8 cellular contexts compared by ENCODE assay signal in the genomic region with DNA sequence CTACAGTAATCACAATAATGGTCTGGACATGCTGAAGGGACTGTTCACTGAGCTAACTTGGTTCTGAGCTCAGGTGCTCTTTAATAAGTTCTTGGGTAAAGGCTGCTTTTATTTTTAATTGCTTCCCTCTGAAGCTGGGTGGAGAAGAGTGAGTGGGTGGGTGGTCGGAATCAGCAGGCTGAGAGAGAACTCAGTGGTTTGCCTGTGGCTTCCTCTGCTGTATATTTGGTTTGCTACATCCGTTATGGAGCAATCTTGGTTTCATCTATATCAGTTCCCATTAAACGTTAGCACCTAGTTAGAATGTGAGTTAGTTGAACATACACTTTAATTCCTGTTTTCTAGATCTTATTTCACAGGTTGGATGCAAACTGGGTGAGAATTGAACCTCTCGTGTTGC. TPM values are rescaled to one million over a fixed set of nuclear protein-coding genes. Genes with fewer than 3 reads are reported as not detected.
DNase-seq lines count a peak whose midpoint lies in the region; ATAC-seq lines count a peak whose summit lies in the region.

No MANE protein-coding gene starts in this region.

- no peak overlapping the region for H2AFZ ChIP-seq in neuronal stem cell (ENCODE audit: low read length)

- H3K36me3 Mint-ChIP-seq in activated CD4-positive, alpha-beta memory T cell treated with anti-CD3 and anti-CD28 coated beads, Interleukin-2, amount 10 ng/mL, durations not matched to agents 7 days and 5 days (ENCODE audit: low read depth), result peaks cover 70% of the 10 kb centered on the region
- H3K36me3 Mint-ChIP-seq in naive thymus-derived CD4-positive, alpha-beta T cell, result peaks cover 4 to 51% (median 14%) of the 10 kb centered on the region in 5 donors

- H2AK5ac ChIP-seq in neuronal stem cell (ENCODE audit: low read depth, low read length) (no peak overlapping the region), mesendoderm (ENCODE audit: low read length) (no peak overlapping the region)

- POLR2A ChIA-PET in activated CD4-positive, alpha-beta memory T cell treated with anti-CD3 and anti-CD28 coated beads, Interleukin-2, amount 10 ng/mL, durations not matched to agents 7 days and 5 days (lab: Charles Lee), result interaction anchor here (1.0 to 4.3 kb wide), 13 partner anchors 8 to 198 kb away, joined by 3 to 31 read pairs (median 4); partner anchors contain the start of genes CNIH4, DEGS1 and WDR26
- POLR2A ChIA-PET in naive thymus-derived CD4-positive, alpha-beta T cell (lab: Charles Lee), result interaction anchor here (1.2 to 1.5 kb wide), 4 partner anchors 10 to 51 kb away, joined by 3 to 5 read pairs (median 4); partner anchors contain the start of gene CNIH4

- intact Hi-C loops in naive thymus-derived CD4-positive, alpha-beta T cell (cut with micrococcal nuclease), result loop anchor here (1.0 to 5.0 kb wide), 5 partner anchors 15 to 77 kb away; partner anchors contain the start of gene CNIH4 (in 1 of the 2)

- no peak overlapping the region for H2BK12ac ChIP-seq in neuronal stem cell (ENCODE audit: low read length)

- H3K27me3 Mint-ChIP-seq in activated CD4-positive, alpha-beta memory T cell treated with anti-CD3 and anti-CD28 coated beads, Interleukin-2, amount 10 ng/mL, durations not matched to agents 7 days and 5 days, result no peaks in the 10 kb centered on the region
- no peaks in the 10 kb centered on the region for H3K27me3 Mint-ChIP-seq in naive thymus-derived CD4-positive, alpha-beta T cell

- H3K9ac ChIP-seq in neuronal stem cell (ENCODE audit: low read depth, low read length, poor library complexity), result no peak overlapping the region
- H3K9ac ChIP-seq in mesendoderm (ENCODE audit: low read length), result no peak overlapping the region

- H3K4me2 ChIP-seq in neuronal stem cell (ENCODE audit: insufficient read depth, low read length, poor library complexity, severe bottlenecking) (no peak overlapping the region), mesendoderm (ENCODE audit: low read length) (no peak overlapping the region)

- H3K14ac ChIP-seq in neuronal stem cell (ENCODE audit: low read length), result no peak overlapping the region

- H2BK5ac ChIP-seq in neuronal stem cell (ENCODE audit: low read length), result no peak overlapping the region
- H2BK5ac ChIP-seq in mesendoderm (ENCODE audit: low read length), result no peak overlapping the region

- H3K79me2 ChIP-seq in mesendoderm (ENCODE audit: control insufficient read depth, insufficient read depth, low read length), result no peaks in the 10 kb centered on the region

- H3K23ac ChIP-seq in neuronal stem cell (ENCODE audit: low read depth, low read length, poor library complexity) (no peak overlapping the region), mesendoderm (ENCODE audit: low read length) (no peak overlapping the region)

- H3K79me1 ChIP-seq in neuronal stem cell (ENCODE audit: low read depth, low read length) (no peaks in the 10 kb centered on the region), mesendoderm (ENCODE audit: low read length) (no peaks in the 10 kb centered on the region)

- no peaks in the 10 kb centered on the region for H3K9me3 ChIP-seq in naive thymus-derived CD4-positive, alpha-beta T cell (ENCODE audit: control insufficient read depth in 2 of 3, low read length in 3 of 3)
- no peaks in the 10 kb centered on the region for H3K9me3 ChIP-seq in neuronal stem cell (replicated peaks in 1 of 2; ENCODE audit: control insufficient read depth in 2 of 2, insufficient read depth in 1 of 2, low read depth in 1 of 2, low read length in 2 of 2)

- H3K56ac ChIP-seq in mesendoderm (ENCODE audit: low read length), result no peak overlapping the region

- WGBS in neuronal stem cell (ENCODE audit: extremely low coverage in 2 of 2, insufficient read length in 2 of 2, insufficient replicate concordance in 1 of 2), 2 donors, result no CpG with 5 or more reads among the region's 4 CpGs
- no CpG with 5 or more reads among the region's 4 CpGs for WGBS in mesendoderm (ENCODE audit: extremely low coverage, insufficient coverage, low lambda C conversion rate)

- H3K4me3 Mint-ChIP-seq in activated CD4-positive, alpha-beta memory T cell treated with anti-CD3 and anti-CD28 coated beads, Interleukin-2, amount 10 ng/mL, durations not matched to agents 7 days and 5 days, result peak overlapping the region; percentile 37
- H3K4me3 Mint-ChIP-seq in naive thymus-derived CD4-positive, alpha-beta T cell, result peak overlapping the region; percentile 76 to 91 (median 80)

- CTCF ChIA-PET in activated CD4-positive, alpha-beta memory T cell treated with anti-CD3 and anti-CD28 coated beads, Interleukin-2, amount 10 ng/mL, durations not matched to agents 7 days and 5 days (lab: Charles Lee), result interaction anchor here (1.0 to 2.2 kb wide), 6 partner anchors 14 to 264 kb away, joined by 4 to 7 read pairs (median 5); partner anchors contain the start of gene CNIH4
- CTCF ChIA-PET in naive thymus-derived CD4-positive, alpha-beta T cell (lab: Charles Lee), result interaction anchor here (0.9 to 1.5 kb wide), 2 partner anchors 22 to 46 kb away, joined by 3 to 9 read pairs; no protein-coding TSS in a partner anchor

- no peak overlapping the region for H4K91ac ChIP-seq in neuronal stem cell (ENCODE audit: low read depth, low read length, poor library complexity)

- peak; percentile 62 for ATAC-seq in HG03354 (IDR thresholded peaks at IDR 0.05; ENCODE audit: poor library complexity, severe bottlenecking, unreplicated experiment)
- ATAC-seq in naive thymus-derived CD4-positive, alpha-beta T cell, result peak; percentile 89

- H4K8ac ChIP-seq in neuronal stem cell (ENCODE audit: low read depth, low read length) (no peak overlapping the region), mesendoderm (ENCODE audit: low read depth, low read length) (no peak overlapping the region)

- H2BK15ac ChIP-seq in neuronal stem cell (ENCODE audit: low read length) (no peak overlapping the region), mesendoderm (replicated peaks; ENCODE audit: low read depth) (no peak overlapping the region)

- H3K4me1 Mint-ChIP-seq in activated CD4-positive, alpha-beta memory T cell treated with anti-CD3 and anti-CD28 coated beads, Interleukin-2, amount 10 ng/mL, durations not matched to agents 7 days and 5 days, result peaks cover 81% of the 10 kb centered on the region
- peaks cover 67 to 93% (median 85%) of the 10 kb centered on the region in 7 donors for H3K4me1 Mint-ChIP-seq in naive thymus-derived CD4-positive, alpha-beta T cell

- H4K5ac ChIP-seq in mesendoderm (ENCODE audit: low read length), result no peak overlapping the region

- H3K27ac Mint-ChIP-seq in activated CD4-positive, alpha-beta memory T cell treated with anti-CD3 and anti-CD28 coated beads, Interleukin-2, amount 10 ng/mL, durations not matched to agents 7 days and 5 days, result peak overlapping the region; percentile 88
- H3K27ac Mint-ChIP-seq in naive thymus-derived CD4-positive, alpha-beta T cell, result peak overlapping the region; percentile 58 to 90 (median 84)

- H3K27ac ChIP-seq in naive thymus-derived CD4-positive, alpha-beta T cell (ENCODE audit: low read depth, low read length), result peak overlapping the region; percentile 54
- no peak overlapping the region for H3K27ac ChIP-seq in neuronal stem cell (replicated peaks; ENCODE audit: low read length)
- no peak overlapping the region for H3K27ac ChIP-seq in mesendoderm (ENCODE audit: low read depth, low read length)

- DNase-seq in activated gamma-delta T cell treated with Interleukin-2 at 50 U/mL for 16 hours (peak; percentile 41), activated gamma-delta T cell (lab: John Stamatoyannopoulos, UW) (no peak), NCI-H1105 treated with DMSO at 0.1 percent for 48 hours (lab: John Stamatoyannopoulos, UW) (no peak), neuronal stem cell (ENCODE audit: low spot score) (no peak), mesendoderm (no peak)
- DNase-seq in activated CD4-positive, alpha-beta memory T cell treated with anti-CD3 and anti-CD28 coated beads, Interleukin-2, amount 10 ng/mL, durations not matched to agents 7 days and 5 days, result peak; percentile 70
- DNase-seq in naive thymus-derived CD4-positive, alpha-beta T cell, result peak in 8 of 9 donors; percentile 25 to 60 (median 42)

- H3K36me3 ChIP-seq in naive thymus-derived CD4-positive, alpha-beta T cell (ENCODE audit: control insufficient read depth in 2 of 3, insufficient read depth in 3 of 3, low read length in 3 of 3), result peaks cover 0 to 3% (median 0%) of the 10 kb centered on the region in 3 experiments
- H3K36me3 ChIP-seq in neuronal stem cell (replicated peaks in 1 of 2; ENCODE audit: control insufficient read depth in 2 of 2, insufficient read depth in 2 of 2, low read length in 2 of 2) (peaks cover 15 to 67% of the 10 kb centered on the region in 2 donors), mesendoderm (ENCODE audit: control insufficient read depth, insufficient read depth, low read length) (peaks cover 4% of the 10 kb centered on the region)

- no peak overlapping the region for H3K18ac ChIP-seq in neuronal stem cell (ENCODE audit: low read length)
- no peak overlapping the region for H3K18ac ChIP-seq in mesendoderm (ENCODE audit: low read length)

- H2BK120ac ChIP-seq in neuronal stem cell (ENCODE audit: low read depth, low read length) (no peak overlapping the region), mesendoderm (ENCODE audit: low read depth, low read length) (no peak overlapping the region)

- peak overlapping the region; percentile 6 for H3K4me3 ChIP-seq in naive thymus-derived CD4-positive, alpha-beta T cell (ENCODE audit: low read length)
- H3K4me3 ChIP-seq in neuronal stem cell (ENCODE audit: low read length in 2 of 2), result no peak overlapping the region
- no peak overlapping the region for H3K4me3 ChIP-seq in mesendoderm (ENCODE audit: low read length)

- H3K4me1 ChIP-seq in naive thymus-derived CD4-positive, alpha-beta T cell (ENCODE audit: control insufficient read depth in 2 of 2, insufficient read depth in 2 of 2, low read length in 2 of 2), result peaks cover 75 to 76% of the 10 kb centered on the region in 2 donors
- no peaks in the 10 kb centered on the region for H3K4me1 ChIP-seq in neuronal stem cell (ENCODE audit: control insufficient read depth in 2 of 2, insufficient read depth in 1 of 2, low read depth in 1 of 2, low read length in 2 of 2)
- no peaks in the 10 kb centered on the region for H3K4me1 ChIP-seq in mesendoderm (ENCODE audit: control insufficient read depth, low read depth, low read length)

- H3K27me3 ChIP-seq in naive thymus-derived CD4-positive, alpha-beta T cell (ENCODE audit: control insufficient read depth in 2 of 2, insufficient read depth in 2 of 2, low read length in 2 of 2), result no peaks in the 10 kb centered on the region
- no peaks in the 10 kb centered on the region for H3K27me3 ChIP-seq in neuronal stem cell (ENCODE audit: control insufficient read depth in 3 of 3, insufficient read depth in 3 of 3, low read depth in 1 of 3, low read length in 3 of 3)
- no peaks in the 10 kb centered on the region for H3K27me3 ChIP-seq in mesendoderm (ENCODE audit: insufficient read depth, low read length, poor library complexity)

- no peaks in the 10 kb centered on the region for H3K9me3 Mint-ChIP-seq in activated CD4-positive, alpha-beta memory T cell treated with anti-CD3 and anti-CD28 coated beads, Interleukin-2, amount 10 ng/mL, durations not matched to agents 7 days and 5 days
- H3K9me3 Mint-ChIP-seq in naive thymus-derived CD4-positive, alpha-beta T cell, result no peaks in the 10 kb centered on the region

- H3K4ac ChIP-seq in neuronal stem cell (ENCODE audit: low read length), result no peak overlapping the region
- H3K4ac ChIP-seq in mesendoderm (ENCODE audit: low read depth, low read length), result no peak overlapping the region

RNA-seq across cellular contexts. Expression of gene CNIH4, which starts 23.3 kb away (rescaled TPM):
- total RNA-seq in activated CD4-positive, alpha-beta memory T cell treated with anti-CD3 and anti-CD28 coated beads, Interleukin-2, amount 10 ng/mL, durations not matched to agents 7 days and 5 days, result 10 to 100 TPM; 48.6 to 52.1 TPM
- total RNA-seq in naive thymus-derived CD4-positive, alpha-beta T cell, result 10 to 100 TPM; 28.1 to 42.0 (median 39.8) TPM
- 10 to 100 TPM; 29.6 to 44.8 TPM for polyA plus RNA-seq in naive thymus-derived CD4-positive, alpha-beta T cell
- polyA plus RNA-seq in neuronal stem cell (2013, experiment 1 of 2), result 116 TPM
- polyA plus RNA-seq in neuronal stem cell (2013, experiment 2 of 2), result 118 TPM
- polyA plus RNA-seq in mesendoderm (2013, experiment 1 of 2), result 121 TPM
- 122 TPM for polyA plus RNA-seq in mesendoderm (2013, experiment 2 of 2)

RNA-seq across cellular contexts. Expression of gene NVL, which starts 50.0 kb away (rescaled TPM):
- 10 to 100 TPM; 38.8 to 45.6 TPM for total RNA-seq in activated CD4-positive, alpha-beta memory T cell treated with anti-CD3 and anti-CD28 coated beads, Interleukin-2, amount 10 ng/mL, durations not matched to agents 7 days and 5 days
- 10 to 100 TPM; 23.9 to 48.6 (median 44.7) TPM for total RNA-seq in naive thymus-derived CD4-positive, alpha-beta T cell
- 10 to 100 TPM; 16.1 to 17.7 TPM for polyA plus RNA-seq in naive thymus-derived CD4-positive, alpha-beta T cell
- polyA plus RNA-seq in neuronal stem cell (2013, experiment 1 of 2), result 34.4 TPM
- polyA plus RNA-seq in neuronal stem cell (2013, experiment 2 of 2), result 31.4 TPM
- 44.6 TPM for polyA plus RNA-seq in mesendoderm (2013, experiment 1 of 2)
- polyA plus RNA-seq in mesendoderm (2013, experiment 2 of 2), result 47.5 TPM

RNA-seq across cellular contexts. Expression of gene WDR26, which starts 54.6 kb away (rescaled TPM):
- total RNA-seq in activated CD4-positive, alpha-beta memory T cell treated with anti-CD3 and anti-CD28 coated beads, Interleukin-2, amount 10 ng/mL, durations not matched to agents 7 days and 5 days, result 100 to 1,000 TPM; 114 to 118 TPM
- total RNA-seq in naive thymus-derived CD4-positive, alpha-beta T cell, result 100 to 1,000 TPM in 3 of 5 experiments, 10 to 100 TPM in 2; 80.5 to 164 (median 104) TPM
- polyA plus RNA-seq in naive thymus-derived CD4-positive, alpha-beta T cell, result 1 to 10 TPM; 1.7 to 3.1 TPM
- polyA plus RNA-seq in neuronal stem cell (2013, experiment 1 of 2), result 32.0 TPM
- polyA plus RNA-seq in neuronal stem cell (2013, experiment 2 of 2), result 32.0 TPM
- polyA plus RNA-seq in mesendoderm (2013, experiment 1 of 2), result 35.6 TPM
- 34.1 TPM for polyA plus RNA-seq in mesendoderm (2013, experiment 2 of 2)

Comparison
In these comparisons a context has a peak if more than half of its experiments do, and no peak if none do; other contexts are left out.
1. DNase-seq: peak in activated gamma-delta T cell treated with Interleukin-2 at 50 U/mL for 16 hours (single experiment), activated CD4-positive, alpha-beta memory T cell treated with anti-CD3 and anti-CD28 coated beads, Interleukin-2, amount 10 ng/mL, durations not matched to agents 7 days and 5 days (single experiment) and naive thymus-derived CD4-positive, alpha-beta T cell (8 of 9); none in activated gamma-delta T cell (single experiment), NCI-H1105 treated with DMSO at 0.1 percent for 48 hours (single experiment), neuronal stem cell (single experiment) and mesendoderm (single experiment).